19 cellular contexts compared by ENCODE assay signal in genomic region chr21:36236052-36236730, GRCh38.
DNase-seq lines count a peak whose midpoint lies in the region; ATAC-seq and TF ChIP-seq lines count a peak whose summit lies in the region.
"Had no signal": no experiment of that assay in that cellular context is flagged by ENCODE, and none has a peak within 500 bp of the region (broad histone marks: within the 10 kb centered on the region; RNA-seq: fewer than 3 reads in every experiment).

No MANE protein-coding gene starts in this region.

- H3K4me2 ChIP-seq in trophoblast cell (ENCODE audit: low read length), result no peak overlapping the region
- H3K4me2 ChIP-seq in mesendoderm (ENCODE audit: low read length), result no peak overlapping the region
- H3K4me2 ChIP-seq: GM23338 had no signal

- TF ChIP-seq CTCF in GM12865 (IDR thresholded peaks at IDR 0.05; ENCODE audit: insufficient read depth, low read depth, low read length, missing control alignments) (no peak), WERI-Rb-1 (IDR thresholded peaks at IDR 0.05; ENCODE audit: low read depth, low read length) (no peak)

- no peak overlapping the region for H4K12ac ChIP-seq in trophoblast cell (ENCODE audit: low read depth, low read length)

- H2AFZ ChIP-seq in trophoblast cell (ENCODE audit: insufficient read depth, low read length, poor library complexity), result no peak overlapping the region
- H2AFZ ChIP-seq: GM23338 had no signal

- peak overlapping the region; percentile 87 for H3K14ac ChIP-seq in trophoblast cell (ENCODE audit: low read length)

- DNase-seq in GM12865 (ENCODE audit: low read depth), result peak; percentile 73
- DNase-seq in NAMALWA (ENCODE audit: low spot score), result peak; percentile 55
- no peak for DNase-seq in trophoblast cell
- DNase-seq in WERI-Rb-1, result no peak
- no peak for DNase-seq in NCI-H345 (lab: John Stamatoyannopoulos, UW)
- DNase-seq in mesendoderm, result no peak
- DNase-seq: AML-193; CD4-positive, alpha-beta memory T cell; DND-41; GDM1; KG1; NCI-H1092 treated with DMSO at 0.1 percent for 48 hours; NCI-H1694; NCI-H2107; NCI-H226 had no signal

- H4K5ac ChIP-seq in mesendoderm (ENCODE audit: low read length), result no peak overlapping the region

- H3K4ac ChIP-seq in trophoblast cell (ENCODE audit: low read depth, low read length), result peak overlapping the region; percentile 64
- H3K4ac ChIP-seq in mesendoderm (ENCODE audit: low read depth, low read length), result no peak overlapping the region

- peaks cover 10 to 17% of the 10 kb centered on the region in 2 experiments for H3K36me3 ChIP-seq in trophoblast cell (ENCODE audit: control insufficient read depth in 1 of 2, insufficient read depth in 2 of 2, low read length in 2 of 2)
- peaks cover 58% of the 10 kb centered on the region for H3K36me3 ChIP-seq in WERI-Rb-1
- no peaks in the 10 kb centered on the region for H3K36me3 ChIP-seq in mesendoderm (ENCODE audit: control insufficient read depth, insufficient read depth, low read length)

- peaks cover 28% of the 10 kb centered on the region for H3K79me1 ChIP-seq in trophoblast cell (ENCODE audit: low read length)
- no peaks in the 10 kb centered on the region for H3K79me1 ChIP-seq in mesendoderm (ENCODE audit: low read length)

- H3K56ac ChIP-seq in mesendoderm (ENCODE audit: low read length), result no peak overlapping the region

- H3K4me1 ChIP-seq in trophoblast cell (ENCODE audit: control insufficient read depth in 1 of 2, insufficient read depth in 2 of 2, low read length in 2 of 2) (peaks cover 16 to 28% of the 10 kb centered on the region in 2 experiments), mesendoderm (ENCODE audit: control insufficient read depth, low read depth, low read length) (peaks cover 2% of the 10 kb centered on the region)

- no CpG with 5 or more reads among the region's 8 CpGs for WGBS in trophoblast cell (ENCODE audit: extremely low coverage, insufficient coverage, insufficient read length)
- no CpG with 5 or more reads among the region's 8 CpGs for WGBS in mesendoderm (ENCODE audit: extremely low coverage, insufficient coverage, low lambda C conversion rate)

- H3K4me3 ChIP-seq in GM12865 (ENCODE audit: low read depth, low read length), result no peak overlapping the region
- H3K4me3 ChIP-seq in trophoblast cell (ENCODE audit: low read depth, low read length), result no peak overlapping the region
- H3K4me3 ChIP-seq in WERI-Rb-1 (ENCODE audit: low read depth, low read length), result no peak overlapping the region
- no peak overlapping the region for H3K4me3 ChIP-seq in mesendoderm (ENCODE audit: low read length)
- H3K4me3 ChIP-seq: GM23338, SK-N-MC had no signal

- ATAC-seq in GM19043 (IDR thresholded peaks at IDR 0.05; ENCODE audit: low read depth, unreplicated experiment), result peak; percentile 53
- ATAC-seq: GM23338, Panc1 had no signal

- H3K9me3 ChIP-seq in trophoblast cell (ENCODE audit: insufficient read depth, low read depth, low read length) (no peaks in the 10 kb centered on the region), WERI-Rb-1 (ENCODE audit: severe bottlenecking) (no peaks in the 10 kb centered on the region)

- H3K18ac ChIP-seq in trophoblast cell (ENCODE audit: low read length) (peak overlapping the region; percentile 90), mesendoderm (ENCODE audit: low read length) (no peak overlapping the region)

- H3K9ac ChIP-seq in trophoblast cell (ENCODE audit: low read length) (no peak overlapping the region), mesendoderm (ENCODE audit: low read length) (no peak overlapping the region)

- H2BK120ac ChIP-seq in trophoblast cell (ENCODE audit: insufficient read depth, low read length, poor library complexity), result no peak overlapping the region
- H2BK120ac ChIP-seq in mesendoderm (ENCODE audit: low read depth, low read length), result no peak overlapping the region

- no peaks in the 10 kb centered on the region for H3K27me3 ChIP-seq in trophoblast cell (ENCODE audit: insufficient read depth, low read length)
- H3K27me3 ChIP-seq in WERI-Rb-1 (ENCODE audit: insufficient read depth, low read depth, severe bottlenecking), result no peaks in the 10 kb centered on the region
- H3K27me3 ChIP-seq in mesendoderm (ENCODE audit: insufficient read depth, low read length, poor library complexity), result no peaks in the 10 kb centered on the region

- peak overlapping the region; percentile 51 for H2BK12ac ChIP-seq in trophoblast cell (ENCODE audit: low read length)

- H3K27ac ChIP-seq in trophoblast cell (ENCODE audit: low read depth, low read length), result peak overlapping the region; percentile 14
- no peak overlapping the region for H3K27ac ChIP-seq in WERI-Rb-1
- H3K27ac ChIP-seq in mesendoderm (ENCODE audit: low read depth, low read length), result no peak overlapping the region
- H3K27ac ChIP-seq: SK-N-MC had no signal

- no peak overlapping the region for H4K8ac ChIP-seq in trophoblast cell (ENCODE audit: low read depth, low read length)
- H4K8ac ChIP-seq in mesendoderm (ENCODE audit: low read depth, low read length), result no peak overlapping the region

- peak overlapping the region; percentile 60 for H4K91ac ChIP-seq in trophoblast cell (ENCODE audit: low read depth, low read length)

- no peak overlapping the region for H2BK15ac ChIP-seq in mesendoderm (replicated peaks; ENCODE audit: low read depth)

- H3K79me2 ChIP-seq in trophoblast cell (ENCODE audit: control insufficient read depth, insufficient read depth, low read length, poor library complexity) (no peaks in the 10 kb centered on the region), mesendoderm (ENCODE audit: control insufficient read depth, insufficient read depth, low read length) (no peaks in the 10 kb centered on the region)

- H3K23ac ChIP-seq in trophoblast cell (ENCODE audit: low read length) (no peak overlapping the region), mesendoderm (ENCODE audit: low read length) (no peak overlapping the region)

- H2AK5ac ChIP-seq in trophoblast cell (ENCODE audit: low read length) (peak overlapping the region; percentile 52), mesendoderm (ENCODE audit: low read length) (no peak overlapping the region)

- peak overlapping the region; percentile 29 for H2BK5ac ChIP-seq in trophoblast cell (ENCODE audit: low read depth, low read length, poor library complexity)
- H2BK5ac ChIP-seq in mesendoderm (ENCODE audit: low read length), result no peak overlapping the region

Comparison
In these comparisons a context has a peak if more than half of its experiments do, and no peak if none do; other contexts are left out.
1. DNase-seq: peak in GM12865 (single experiment) and NAMALWA (single experiment); none in trophoblast cell (0 of 2), WERI-Rb-1 (single experiment), NCI-H345 (single experiment) and mesendoderm (single experiment).